In genomic region chr1:150236614-150236934, GRCh38 we compare ENCODE assay signal across 9 cellular contexts. TPM values are rescaled to one million over a fixed set of nuclear protein-coding genes. Genes with fewer than 3 reads are reported as not detected.
A peak's percentile ranks its signal among the peaks of the same experiment; 100 is the strongest.
DNase-seq lines count a peak whose midpoint lies in the region; ATAC-seq and TF ChIP-seq lines count a peak whose summit lies in the region.
"Had no signal": no experiment of that assay in that cellular context is flagged by ENCODE, and none has a peak within 500 bp of the region (broad histone marks: within the 10 kb centered on the region; RNA-seq: fewer than 3 reads in every experiment).

No MANE protein-coding gene starts in this region.

- H3K79me1 ChIP-seq in mesenchymal stem cell (replicated peaks; ENCODE audit: low read length, poor library complexity, severe bottlenecking): no peaks in the 10 kb centered on the region

- H3K9ac ChIP-seq in mesenchymal stem cell (ENCODE audit: low read length): peak overlapping the region; percentile 99

- H3K4me1 ChIP-seq in heart left ventricle (peaks cover 0 to 18% (median 11%) of the 10 kb centered on the region in 12 donors), mesenchymal stem cell (ENCODE audit: control insufficient read depth, insufficient read depth, low read depth, low read length) (peaks cover 4% of the 10 kb centered on the region), uterus (peaks cover 0 to 6% of the 10 kb centered on the region in 2 donors)

- H2AFZ ChIP-seq in mesenchymal stem cell (ENCODE audit: low read depth, low read length): peak overlapping the region; percentile 7

- H3K9me3 ChIP-seq in heart left ventricle (no peaks in the 10 kb centered on the region), mesenchymal stem cell (ENCODE audit: control insufficient read depth, low read length) (no peaks in the 10 kb centered on the region), uterus (no peaks in the 10 kb centered on the region)

- no peak for DNase-seq in heart left ventricle
- no peak for DNase-seq in Right ventricle myocardium superior
- no peak for DNase-seq in brain microvascular endothelial cell
- no peak for DNase-seq in mesenchymal stem cell
- no peak for DNase-seq in uterus
- DNase-seq in Calu3: no peak
- DNase-seq in pons (ENCODE audit: low spot score): no peak

- no peaks in the 10 kb centered on the region for H3K27me3 ChIP-seq in heart left ventricle
- no peaks in the 10 kb centered on the region for H3K27me3 ChIP-seq in brain microvascular endothelial cell (replicated peaks)
- H3K27me3 ChIP-seq in mesenchymal stem cell (ENCODE audit: control insufficient read depth in 1 of 2, insufficient read depth in 1 of 2, low read length in 2 of 2): no peaks in the 10 kb centered on the region
- no peaks in the 10 kb centered on the region for H3K27me3 ChIP-seq in uterus

- H3K4me2 ChIP-seq in mesenchymal stem cell (ENCODE audit: low read length, poor library complexity, severe bottlenecking): peak overlapping the region; percentile 82

- WGBS in heart left ventricle, 4 donors: 20 to 23% (median 21%) methylated on average over 7 of the region's 7 CpGs
- 18% methylated on average over 7 of the region's 7 CpGs for WGBS in mesenchymal stem cell

- H3K9me3 Mint-ChIP-seq in Calu3 (ENCODE audit: low read depth, unreplicated experiment): no peaks in the 10 kb centered on the region

- H4K91ac ChIP-seq in mesenchymal stem cell (ENCODE audit: low read length): no peak overlapping the region

- H3K4me3 Mint-ChIP-seq in Calu3 (ENCODE audit: low read depth, unreplicated experiment): no peak overlapping the region

- H2BK120ac ChIP-seq in mesenchymal stem cell (ENCODE audit: low read depth, low read length): no peak overlapping the region

- no peak overlapping the region for H3K27ac Mint-ChIP-seq in Calu3 (ENCODE audit: unreplicated experiment)

- CTCF ChIA-PET in Calu3 (lab: Charles Lee): interaction anchor here (1.5 kb wide), 1 partner anchor 15 kb away, joined by 5 read pairs; no protein-coding TSS in a partner anchor

- H3K4ac ChIP-seq in mesenchymal stem cell (ENCODE audit: low read depth in 1 of 2, low read length in 2 of 2): peak overlapping the region in 1 of 2 experiments; percentile 13

- intact Hi-C loops in heart left ventricle (cut with DNase I) (loop anchor here in 1 of 10 donors (5.0 kb wide), 1 partner anchor 91 kb away; no protein-coding TSS in a partner anchor), Right ventricle myocardium superior (cut with DNase I) (loop anchor here (10.0 kb wide), 1 partner anchor 82 kb away; no protein-coding TSS in a partner anchor), uterus (cut with DNase I; ENCODE audit: low total_unique reads) (no loop called here), Calu3 (cut with micrococcal nuclease; ENCODE audit: unreplicated experiment) (no loop called here)

- ATAC-seq in heart left ventricle (no peak), Right ventricle myocardium superior (ENCODE audit: poor library complexity) (no peak), GM21717 (IDR thresholded peaks at IDR 0.05; ENCODE audit: unreplicated experiment) (no peak)

- H3K27ac ChIP-seq in heart left ventricle (peak overlapping the region in 7 of 12 donors; percentile 7 to 100 (median 93)), brain microvascular endothelial cell (peak overlapping the region; percentile 28), mesenchymal stem cell (ENCODE audit: low read length, poor library complexity, severe bottlenecking) (peak overlapping the region; percentile 4), uterus (peak overlapping the region; percentile 68 to 100)

- in situ Hi-C loops in brain microvascular endothelial cell (cut with HindIII; ENCODE audit: low pct_ligation_motif_present, low sequenced_read_pairs): no loop called here

- H3K23ac ChIP-seq in mesenchymal stem cell (ENCODE audit: low read length in 2 of 2): peak overlapping the region in 1 of 2 experiments; percentile 14

- no peak overlapping the region for H2BK5ac ChIP-seq in mesenchymal stem cell (ENCODE audit: low read depth, low read length, poor library complexity, severe bottlenecking)

- H3K27me3 Mint-ChIP-seq in Calu3 (ENCODE audit: unreplicated experiment): no peaks in the 10 kb centered on the region

- no peaks in the 10 kb centered on the region for H3K36me3 Mint-ChIP-seq in Calu3 (ENCODE audit: insufficient read depth, unreplicated experiment)

- no peak overlapping the region for H3K18ac ChIP-seq in mesenchymal stem cell (ENCODE audit: low read depth in 1 of 2, low read length in 2 of 2)

- H2BK15ac ChIP-seq in mesenchymal stem cell (ENCODE audit: low read depth, poor library complexity, severe bottlenecking): no peak overlapping the region

- peaks cover 11% of the 10 kb centered on the region for H3K4me1 Mint-ChIP-seq in Calu3 (ENCODE audit: low read depth, unreplicated experiment)

- H2AK5ac ChIP-seq in mesenchymal stem cell (ENCODE audit: low read length, severe bottlenecking): no peak overlapping the region

- peak overlapping the region; percentile 3 for H4K8ac ChIP-seq in mesenchymal stem cell (ENCODE audit: low read length)

- TF ChIP-seq POLR2A in heart left ventricle (IDR thresholded peaks at IDR 0.05): no peak
- no peak for TF ChIP-seq POLR2A in uterus (IDR thresholded peaks at IDR 0.05)

- no peak overlapping the region for H3K14ac ChIP-seq in mesenchymal stem cell (ENCODE audit: low read length in 2 of 2)

- no peak overlapping the region for H2BK12ac ChIP-seq in mesenchymal stem cell (ENCODE audit: low read length in 2 of 2)

- TF ChIP-seq CTCF in heart left ventricle (IDR thresholded peaks at IDR 0.05): no peak
- no peak for TF ChIP-seq CTCF in brain microvascular endothelial cell (IDR thresholded peaks at IDR 0.05; ENCODE audit: low read depth, low read length, missing control alignments)
- TF ChIP-seq CTCF in uterus (IDR thresholded peaks at IDR 0.05): no peak
- no peak for TF ChIP-seq CTCF in Calu3 (IDR thresholded peaks at IDR 0.05; ENCODE audit: unreplicated experiment)

- peaks cover 0 to 1% (median 0%) of the 10 kb centered on the region in 9 donors for H3K36me3 ChIP-seq in heart left ventricle
- H3K36me3 ChIP-seq in brain microvascular endothelial cell (replicated peaks): no peaks in the 10 kb centered on the region
- H3K36me3 ChIP-seq in mesenchymal stem cell (ENCODE audit: control insufficient read depth in 1 of 2, insufficient read depth in 2 of 2, low read depth in 1 of 2, low read length in 2 of 2): no peaks in the 10 kb centered on the region
- no peaks in the 10 kb centered on the region for H3K36me3 ChIP-seq in uterus

- BruUV-seq in Calu3 (replicated peaks; lab: Mats Ljungman, UMichigan): no TSS peak

- H3K4me3 ChIP-seq in heart left ventricle: peak overlapping the region in 11 of 12 donors; percentile 39 to 99 (median 97)
- peak overlapping the region; percentile 67 for H3K4me3 ChIP-seq in brain microvascular endothelial cell (ENCODE audit: low read depth, low read length)
- peak overlapping the region; percentile 49 to 95 for H3K4me3 ChIP-seq in mesenchymal stem cell (ENCODE audit: insufficient read depth in 1 of 2, low read depth in 1 of 2, low read length in 2 of 2)
- peak overlapping the region; percentile 58 to 94 for H3K4me3 ChIP-seq in uterus

RNA-seq across cellular contexts. Expression of gene ANP32E, which starts 0.7 kb away (rescaled TPM):
- 10 to 100 TPM; 12.6 to 59.9 (median 33.6) TPM for total RNA-seq in heart left ventricle
- 10 to 100 TPM; 25.3 to 43.6 TPM for polyA plus RNA-seq in heart left ventricle
- total RNA-seq in Right ventricle myocardium superior: 24.9 TPM
- 24.6 TPM for polyA plus RNA-seq in mesenchymal stem cell (2013, experiment 1 of 2)
- polyA plus RNA-seq in mesenchymal stem cell (2013, experiment 2 of 2): 28.0 TPM
- total RNA-seq in uterus: 10 to 100 TPM in 3 of 4 donors, 1 to 10 TPM in 1; 1.3 to 55.1 (median 38.6) TPM
- 101 and 129 TPM in 2 replicates for total RNA-seq in Calu3 (2022)

RNA-seq across cellular contexts. Expression of gene CA14, which starts 21.0 kb away (rescaled TPM):
- total RNA-seq in heart left ventricle (10 to 100 TPM in 1 of 9 donors, 1 to 10 TPM in 7, under 1 TPM in 1; 0.56 to 16.5 (median 4.2) TPM), Right ventricle myocardium superior (14.0 TPM), uterus (under 1 TPM in 2 of 4 donors, not detected in 2; 0.88 to 0.90 TPM), Calu3 (2022) (1.0 and 1.3 TPM in 2 replicates)
- 10 to 100 TPM in 1 of 2 donors, 1 to 10 TPM in 1; 3.1 to 22.2 TPM for polyA plus RNA-seq in heart left ventricle
- polyA plus RNA-seq in mesenchymal stem cell (2013, experiment 1 of 2): 0.47 TPM
- 0.45 TPM for polyA plus RNA-seq in mesenchymal stem cell (2013, experiment 2 of 2)
- total RNA-seq: NCI-H460 had no signal

RNA-seq across cellular contexts. Expression of gene APH1A, which starts 32.2 kb away (rescaled TPM):
- 100 to 1,000 TPM in 1 of 9 donors, 10 to 100 TPM in 8; 50.1 to 102 (median 59.8) TPM for total RNA-seq in heart left ventricle
- polyA plus RNA-seq in heart left ventricle: 10 to 100 TPM; 53.9 to 97.8 TPM
- 53.6 TPM for total RNA-seq in Right ventricle myocardium superior
- polyA plus RNA-seq in mesenchymal stem cell (2013, experiment 1 of 2): 79.8 TPM
- polyA plus RNA-seq in mesenchymal stem cell (2013, experiment 2 of 2): 80.8 TPM
- 10 to 100 TPM; 33.2 to 96.7 (median 68.8) TPM for total RNA-seq in uterus
- total RNA-seq in Calu3 (2022): 195 TPM in 2 replicates

RNA-seq across cellular contexts. Expression of gene C1orf54, which starts 36.0 kb away (rescaled TPM):
- total RNA-seq in heart left ventricle (10 to 100 TPM in 6 of 9 donors, 1 to 10 TPM in 3; 5.0 to 30.5 (median 10.7) TPM), Right ventricle myocardium superior (8.8 TPM), uterus (10 to 100 TPM in 1 of 4 donors, 1 to 10 TPM in 2, under 1 TPM in 1; 0.88 to 60.8 (median 6.2) TPM), Calu3 (2022) (0.76 TPM in 1 of 2 replicates, not detected in the other)
- 10 to 100 TPM; 18.5 to 20.9 TPM for polyA plus RNA-seq in heart left ventricle
- polyA plus RNA-seq in mesenchymal stem cell (2013, experiment 1 of 2): 11.7 TPM
- 11.4 TPM for polyA plus RNA-seq in mesenchymal stem cell (2013, experiment 2 of 2)
- total RNA-seq: NCI-H460 had no signal

RNA-seq across cellular contexts. Expression of gene CIART, which starts 45.8 kb away (rescaled TPM):
- total RNA-seq in heart left ventricle (10 to 100 TPM in 4 of 9 donors, 1 to 10 TPM in 5; 2.3 to 23.9 (median 7.1) TPM), Right ventricle myocardium superior (11.8 TPM), uterus (10 to 100 TPM in 1 of 4 donors, 1 to 10 TPM in 2, not detected in 1; 2.9 to 30.3 (median 4.9) TPM), Calu3 (2022) (0.42 and 1.5 TPM in 2 replicates)
- polyA plus RNA-seq in heart left ventricle: 10 to 100 TPM in 1 of 2 donors, 1 to 10 TPM in 1; 4.1 to 15.0 TPM
- 1.5 TPM for polyA plus RNA-seq in mesenchymal stem cell (2013, experiment 1 of 2)
- 1.5 TPM for polyA plus RNA-seq in mesenchymal stem cell (2013, experiment 2 of 2)

Comparison
In these comparisons a context has a peak if more than half of its experiments do, and no peak if none do; other contexts are left out.
1. H3K27ac ChIP-seq: peak in every context shown above with its lines; median percentile 93 in heart left ventricle; 84 in uterus; 28 in brain microvascular endothelial cell; 4 in mesenchymal stem cell.